In the genomic region with DNA sequence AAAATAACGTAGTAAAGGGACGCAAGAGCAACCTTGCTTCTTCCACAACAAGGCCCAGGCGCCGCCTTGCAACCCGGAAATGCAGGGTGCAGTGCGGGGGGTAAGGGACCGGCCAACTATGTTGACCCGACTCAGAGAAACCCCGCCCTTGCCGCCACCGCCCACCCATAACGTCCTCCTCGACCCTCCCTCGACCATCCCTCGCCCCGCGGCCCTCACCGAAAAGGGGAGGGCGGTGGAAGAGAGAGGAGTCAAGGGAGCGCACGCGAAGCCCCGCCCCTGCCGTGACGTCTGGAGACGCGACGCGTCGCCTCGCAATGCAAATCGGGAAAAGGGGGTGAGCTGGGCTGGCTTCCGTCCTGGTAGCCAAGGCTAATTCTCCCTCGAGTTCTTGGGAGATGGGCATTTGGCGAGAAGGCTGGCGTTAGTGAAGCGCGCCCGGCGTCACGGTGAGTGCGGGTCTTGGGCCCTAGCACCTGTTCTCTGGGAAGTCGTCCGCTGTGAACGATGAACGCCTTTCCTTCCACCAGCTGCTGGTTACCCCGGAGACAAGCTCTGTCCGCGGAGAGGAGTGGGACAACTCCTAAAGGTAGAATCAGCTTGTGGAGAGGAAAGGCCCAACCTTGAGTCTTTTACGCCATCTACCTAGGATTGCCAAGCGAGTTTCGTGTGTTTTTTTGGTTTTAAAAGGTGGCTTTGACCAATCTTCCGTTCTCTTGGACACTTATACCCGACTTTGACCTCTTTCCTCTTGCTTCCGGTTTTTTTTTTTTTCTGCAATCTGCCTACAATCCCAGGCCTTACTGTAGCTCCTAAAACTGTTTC, we compare ENCODE assay signal across 1 cellular context.
TF ChIP-seq lines count a peak whose summit lies in the region.

USP8 (plus strand) TSS at position 340 of the 825 bp plus-strand sequence. CDS start 14,669 bp downstream, outside the sequence.

TF ChIP-seq in K562, 482 proteins besides CTCF, POLR2A, EP300 and RAD21 (continued from another document and continues in another):
- TF ChIP-seq, protein P1, sequence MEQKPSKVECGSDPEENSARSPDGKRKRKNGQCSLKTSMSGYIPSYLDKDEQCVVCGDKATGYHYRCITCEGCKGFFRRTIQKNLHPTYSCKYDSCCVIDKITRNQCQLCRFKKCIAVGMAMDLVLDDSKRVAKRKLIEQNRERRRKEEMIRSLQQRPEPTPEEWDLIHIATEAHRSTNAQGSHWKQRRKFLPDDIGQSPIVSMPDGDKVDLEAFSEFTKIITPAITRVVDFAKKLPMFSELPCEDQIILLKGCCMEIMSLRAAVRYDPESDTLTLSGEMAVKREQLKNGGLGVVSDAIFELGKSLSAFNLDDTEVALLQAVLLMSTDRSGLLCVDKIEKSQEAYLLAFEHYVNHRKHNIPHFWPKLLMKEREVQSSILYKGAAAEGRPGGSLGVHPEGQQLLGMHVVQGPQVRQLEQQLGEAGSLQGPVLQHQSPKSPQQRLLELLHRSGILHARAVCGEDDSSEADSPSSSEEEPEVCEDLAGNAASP (IDR thresholded peaks at IDR 0.05) = no peak
- no peak for TF ChIP-seq CREB5 (CRISPR knock-in tag; IDR thresholded peaks at IDR 0.05)
- TF ChIP-seq ZNF239 (CRISPR knock-in tag; IDR thresholded peaks at IDR 0.05) = no peak
- TF ChIP-seq ZNF589 (CRISPR knock-in tag; IDR thresholded peaks at IDR 0.05; ENCODE audit: low read depth) = no peak; the same call in 1 of the 2 replicates
- peak; percentile 64 for TF ChIP-seq PKNOX1 (IDR thresholded peaks at IDR 0.05)
- no peak for TF ChIP-seq ZBED1 (IDR thresholded peaks at IDR 0.05)
- no peak for TF ChIP-seq ILK (tag; IDR thresholded peaks at IDR 0.05; ENCODE audit: borderline replicate concordance, low read depth)
- TF ChIP-seq, protein P2, sequence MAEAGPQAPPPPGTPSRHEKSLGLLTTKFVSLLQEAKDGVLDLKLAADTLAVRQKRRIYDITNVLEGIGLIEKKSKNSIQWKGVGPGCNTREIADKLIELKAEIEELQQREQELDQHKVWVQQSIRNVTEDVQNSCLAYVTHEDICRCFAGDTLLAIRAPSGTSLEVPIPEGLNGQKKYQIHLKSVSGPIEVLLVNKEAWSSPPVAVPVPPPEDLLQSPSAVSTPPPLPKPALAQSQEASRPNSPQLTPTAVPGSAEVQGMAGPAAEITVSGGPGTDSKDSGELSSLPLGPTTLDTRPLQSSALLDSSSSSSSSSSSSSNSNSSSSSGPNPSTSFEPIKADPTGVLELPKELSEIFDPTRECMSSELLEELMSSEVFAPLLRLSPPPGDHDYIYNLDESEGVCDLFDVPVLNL (CRISPR knock-in tag; IDR thresholded peaks at IDR 0.05; ENCODE audit: low read depth) = no peak
- no peak for TF ChIP-seq NR2F6 (CRISPR knock-in tag; IDR thresholded peaks at IDR 0.05)
- peak; percentile 82 for TF ChIP-seq CXXC5 (CRISPR knock-in tag; IDR thresholded peaks at IDR 0.05)
- TF ChIP-seq HDAC1 (IDR thresholded peaks at IDR 0.05) = peak in 1 of 2 experiments; percentile 82; a peak in 2 of 4 replicates
- TF ChIP-seq ZNF445 (CRISPR knock-in tag; IDR thresholded peaks at IDR 0.05; ENCODE audit: low read depth) = no peak
- TF ChIP-seq CHCHD3 (CRISPR knock-in tag; IDR thresholded peaks at IDR 0.05) = no peak
- TF ChIP-seq NR2C2 (CRISPR knock-in tag; IDR thresholded peaks at IDR 0.05) = peak; percentile 61; the same call in 1 of the 2 replicates
- TF ChIP-seq NR2C2 (tag; IDR thresholded peaks at IDR 0.05) = peak; percentile 91
- peak; percentile 18 to 74; a peak in 3 of 4 replicates for TF ChIP-seq MLLT1 (IDR thresholded peaks at IDR 0.05)
- peak; percentile 32; the same call in 1 of the 2 replicates for TF ChIP-seq ZBTB2 (IDR thresholded peaks at IDR 0.05)
- no peak for TF ChIP-seq GATA2 (CRISPR knock-in tag; IDR thresholded peaks at IDR 0.05)
- TF ChIP-seq ARHGAP35 (IDR thresholded peaks at IDR 0.05; ENCODE audit: partially characterized antibody) = no peak
- TF ChIP-seq, protein P3, sequence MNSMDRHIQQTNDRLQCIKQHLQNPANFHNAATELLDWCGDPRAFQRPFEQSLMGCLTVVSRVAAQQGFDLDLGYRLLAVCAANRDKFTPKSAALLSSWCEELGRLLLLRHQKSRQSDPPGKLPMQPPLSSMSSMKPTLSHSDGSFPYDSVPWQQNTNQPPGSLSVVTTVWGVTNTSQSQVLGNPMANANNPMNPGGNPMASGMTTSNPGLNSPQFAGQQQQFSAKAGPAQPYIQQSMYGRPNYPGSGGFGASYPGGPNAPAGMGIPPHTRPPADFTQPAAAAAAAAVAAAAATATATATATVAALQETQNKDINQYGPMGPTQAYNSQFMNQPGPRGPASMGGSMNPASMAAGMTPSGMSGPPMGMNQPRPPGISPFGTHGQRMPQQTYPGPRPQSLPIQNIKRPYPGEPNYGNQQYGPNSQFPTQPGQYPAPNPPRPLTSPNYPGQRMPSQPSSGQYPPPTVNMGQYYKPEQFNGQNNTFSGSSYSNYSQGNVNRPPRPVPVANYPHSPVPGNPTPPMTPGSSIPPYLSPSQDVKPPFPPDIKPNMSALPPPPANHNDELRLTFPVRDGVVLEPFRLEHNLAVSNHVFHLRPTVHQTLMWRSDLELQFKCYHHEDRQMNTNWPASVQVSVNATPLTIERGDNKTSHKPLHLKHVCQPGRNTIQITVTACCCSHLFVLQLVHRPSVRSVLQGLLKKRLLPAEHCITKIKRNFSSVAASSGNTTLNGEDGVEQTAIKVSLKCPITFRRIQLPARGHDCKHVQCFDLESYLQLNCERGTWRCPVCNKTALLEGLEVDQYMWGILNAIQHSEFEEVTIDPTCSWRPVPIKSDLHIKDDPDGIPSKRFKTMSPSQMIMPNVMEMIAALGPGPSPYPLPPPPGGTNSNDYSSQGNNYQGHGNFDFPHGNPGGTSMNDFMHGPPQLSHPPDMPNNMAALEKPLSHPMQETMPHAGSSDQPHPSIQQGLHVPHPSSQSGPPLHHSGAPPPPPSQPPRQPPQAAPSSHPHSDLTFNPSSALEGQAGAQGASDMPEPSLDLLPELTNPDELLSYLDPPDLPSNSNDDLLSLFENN (IDR thresholded peaks at IDR 0.05; ENCODE audit: low read depth in 2 of 2, low read length in 2 of 2) = no peak; a peak in 2 of 4 replicates
- TF ChIP-seq MITF (IDR thresholded peaks at IDR 0.05) = no peak
- peak in 1 of 2 experiments; percentile 46; a peak in 2 of 4 replicates for TF ChIP-seq SRF (CRISPR knock-in tag; IDR thresholded peaks at IDR 0.05)
- TF ChIP-seq NR1H2 (CRISPR knock-in tag; IDR thresholded peaks at IDR 0.05) = no peak
- no peak for TF ChIP-seq CBFA2T2 (conservative IDR thresholded peaks at IDR 0.05)
- peak; percentile 97 for TF ChIP-seq ATF1 (CRISPR knock-in tag; IDR thresholded peaks at IDR 0.05)
- peak; percentile 98 for TF ChIP-seq ATF1 (tag; IDR thresholded peaks at IDR 0.05)
- peak; percentile 93 for TF ChIP-seq TFAP4 (CRISPR knock-in tag; IDR thresholded peaks at IDR 0.05; ENCODE audit: borderline replicate concordance)
- 0 out of 2 replicates have a peak, but pooled peaks have one; percentile 24 for TF ChIP-seq JUN (IDR thresholded peaks at IDR 0.05; ENCODE audit: borderline replicate concordance, low read depth, low read length)
- no peak for TF ChIP-seq JUN (CRISPR knock-in tag; IDR thresholded peaks at IDR 0.05; ENCODE audit: borderline replicate concordance)
- TF ChIP-seq TCF15 (CRISPR knock-in tag; IDR thresholded peaks at IDR 0.05) = no peak
- no peak for TF ChIP-seq TSC22D4 (tag; IDR thresholded peaks at IDR 0.05)
- no peak for TF ChIP-seq ZSCAN29 (IDR thresholded peaks at IDR 0.05)
- no peak for TF ChIP-seq SRSF3 (IDR thresholded peaks at IDR 0.05; ENCODE audit: insufficient read depth, low read length)
- TF ChIP-seq KLF13 (tag; IDR thresholded peaks at IDR 0.05; ENCODE audit: borderline replicate concordance, low read depth) = peak; percentile 69; the same call in 1 of the 2 replicates
- TF ChIP-seq, protein P4, sequence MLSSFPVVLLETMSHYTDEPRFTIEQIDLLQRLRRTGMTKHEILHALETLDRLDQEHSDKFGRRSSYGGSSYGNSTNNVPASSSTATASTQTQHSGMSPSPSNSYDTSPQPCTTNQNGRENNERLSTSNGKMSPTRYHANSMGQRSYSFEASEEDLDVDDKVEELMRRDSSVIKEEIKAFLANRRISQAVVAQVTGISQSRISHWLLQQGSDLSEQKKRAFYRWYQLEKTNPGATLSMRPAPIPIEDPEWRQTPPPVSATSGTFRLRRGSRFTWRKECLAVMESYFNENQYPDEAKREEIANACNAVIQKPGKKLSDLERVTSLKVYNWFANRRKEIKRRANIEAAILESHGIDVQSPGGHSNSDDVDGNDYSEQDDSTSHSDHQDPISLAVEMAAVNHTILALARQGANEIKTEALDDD (IDR thresholded peaks at IDR 0.05) = no peak
- TF ChIP-seq YBX1 (IDR thresholded peaks at IDR 0.05) = no peak
- no peak; the same call in 1 of the 2 replicates for TF ChIP-seq NFRKB (IDR thresholded peaks at IDR 0.05; ENCODE audit: low read depth)
- TF ChIP-seq XRCC5 (IDR thresholded peaks at IDR 0.05; ENCODE audit: low read depth, low read length) = no peak; the same call in 1 of the 2 replicates
- TF ChIP-seq HDAC2 (IDR thresholded peaks at IDR 0.05) = peak; percentile 37; the same call in 1 of the 2 replicates
- no peak for TF ChIP-seq MCM2 (IDR thresholded peaks at IDR 0.05; ENCODE audit: low read depth)
- no peak for TF ChIP-seq KDM2B (CRISPR knock-in tag; IDR thresholded peaks at IDR 0.05)
- TF ChIP-seq, protein P5, sequence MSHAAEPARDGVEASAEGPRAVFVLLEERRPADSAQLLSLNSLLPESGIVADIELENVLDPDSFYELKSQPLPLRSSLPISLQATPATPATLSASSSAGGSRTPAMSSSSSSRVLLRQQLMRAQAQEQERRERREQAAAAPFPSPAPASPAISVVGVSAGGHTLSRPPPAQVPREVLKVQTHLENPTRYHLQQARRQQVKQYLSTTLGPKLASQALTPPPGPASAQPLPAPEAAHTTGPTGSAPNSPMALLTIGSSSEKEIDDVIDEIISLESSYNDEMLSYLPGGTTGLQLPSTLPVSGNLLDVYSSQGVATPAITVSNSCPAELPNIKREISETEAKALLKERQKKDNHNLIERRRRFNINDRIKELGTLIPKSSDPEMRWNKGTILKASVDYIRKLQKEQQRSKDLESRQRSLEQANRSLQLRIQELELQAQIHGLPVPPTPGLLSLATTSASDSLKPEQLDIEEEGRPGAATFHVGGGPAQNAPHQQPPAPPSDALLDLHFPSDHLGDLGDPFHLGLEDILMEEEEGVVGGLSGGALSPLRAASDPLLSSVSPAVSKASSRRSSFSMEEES (CRISPR knock-in tag; IDR thresholded peaks at IDR 0.05) = no peak
- TF ChIP-seq CSDE1 (IDR thresholded peaks at IDR 0.05) = peak in 1 of 2 experiments; percentile 29; a peak in 1 of 4 replicates
